In the genomic region with DNA sequence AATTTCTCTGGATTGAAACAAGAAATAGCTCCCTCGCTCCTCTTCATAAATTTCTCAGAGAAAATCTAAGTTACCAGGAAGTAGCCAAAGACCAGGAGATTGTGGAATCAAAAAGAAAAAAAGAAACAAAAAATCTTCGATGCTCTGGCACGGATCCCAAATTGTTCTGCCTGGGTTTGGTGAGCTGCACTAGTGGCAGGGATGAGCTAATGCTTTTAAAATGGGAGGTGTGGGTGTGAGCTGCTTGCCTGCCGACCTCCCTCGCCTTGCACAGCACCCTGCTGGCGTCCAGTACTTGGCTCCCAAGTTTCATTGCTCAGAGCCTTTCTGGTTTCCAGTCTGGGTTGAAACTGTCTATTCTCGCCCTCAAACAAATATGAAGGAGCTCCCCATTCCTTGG, we compare ENCODE assay signal across 2 cellular contexts.
TF ChIP-seq lines count a peak whose summit lies in the region.

No MANE protein-coding gene starts in this region.

TF ChIP-seq in SK-N-SH, 30 proteins besides CTCF, POLR2A, EP300 and RAD21 (continued from another document):
- TF ChIP-seq RXRA (IDR thresholded peaks at IDR 0.05; ENCODE audit: borderline replicate concordance, low read depth) = no peak
- no peak for TF ChIP-seq FOXJ3 (CRISPR knock-in tag; IDR thresholded peaks at IDR 0.05)
- TF ChIP-seq FOSL2 (IDR thresholded peaks at IDR 0.05; ENCODE audit: borderline replicate concordance, low read depth) = no peak

TF ChIP-seq in SK-N-SH treated with all-trans-retinoic acid at 6 μM for 48 hours, 23 proteins besides CTCF, POLR2A, EP300 and RAD21 (continued from another document):
- TF ChIP-seq, protein P1, sequence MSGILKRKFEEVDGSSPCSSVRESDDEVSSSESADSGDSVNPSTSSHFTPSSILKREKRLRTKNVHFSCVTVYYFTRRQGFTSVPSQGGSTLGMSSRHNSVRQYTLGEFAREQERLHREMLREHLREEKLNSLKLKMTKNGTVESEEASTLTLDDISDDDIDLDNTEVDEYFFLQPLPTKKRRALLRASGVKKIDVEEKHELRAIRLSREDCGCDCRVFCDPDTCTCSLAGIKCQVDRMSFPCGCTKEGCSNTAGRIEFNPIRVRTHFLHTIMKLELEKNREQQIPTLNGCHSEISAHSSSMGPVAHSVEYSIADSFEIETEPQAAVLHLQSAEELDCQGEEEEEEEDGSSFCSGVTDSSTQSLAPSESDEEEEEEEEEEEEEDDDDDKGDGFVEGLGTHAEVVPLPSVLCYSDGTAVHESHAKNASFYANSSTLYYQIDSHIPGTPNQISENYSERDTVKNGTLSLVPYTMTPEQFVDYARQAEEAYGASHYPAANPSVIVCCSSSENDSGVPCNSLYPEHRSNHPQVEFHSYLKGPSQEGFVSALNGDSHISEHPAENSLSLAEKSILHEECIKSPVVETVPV (CRISPR knock-in tag; IDR thresholded peaks at IDR 0.05) = no peak
- TF ChIP-seq ARNTL (CRISPR knock-in tag; IDR thresholded peaks at IDR 0.05; ENCODE audit: borderline replicate concordance, low read depth) (no peak), TOX (CRISPR knock-in tag; IDR thresholded peaks at IDR 0.05; ENCODE audit: borderline replicate concordance) (no peak), ZC3H10 (CRISPR knock-in tag; IDR thresholded peaks at IDR 0.05) (no peak), ZFP30 (CRISPR knock-in tag; IDR thresholded peaks at IDR 0.05) (no peak), ISL1 (CRISPR knock-in tag; IDR thresholded peaks at IDR 0.05) (no peak), ZNF565 (CRISPR knock-in tag; conservative IDR thresholded peaks at IDR 0.05; ENCODE audit: low read depth) (no peak)
TF ChIP-seq in SK-N-SH treated with all-trans-retinoic acid at 6 μM for 48 hours: peak in this region for 0.
